19 cellular contexts compared by ENCODE assay signal in genomic region chr9:126672634-126673284, GRCh38. TPM values are rescaled to one million over a fixed set of nuclear protein-coding genes. Genes with fewer than 3 reads are reported as not detected.
DNase-seq lines count a peak whose midpoint lies in the region; ATAC-seq, FAIRE-seq and TF ChIP-seq lines count a peak whose summit lies in the region.
"Had no signal": no experiment of that assay in that cellular context is flagged by ENCODE, and none has a peak within 500 bp of the region (broad histone marks: within the 10 kb centered on the region; RNA-seq: fewer than 3 reads in every experiment).

No MANE protein-coding gene starts in this region.

- H3K27me3 ChIP-seq in breast epithelium (peaks cover 0 to 5% of the 10 kb centered on the region in 2 donors), HepG2 (ENCODE audit: control insufficient read depth in 1 of 2, insufficient read depth in 2 of 2, low read length in 2 of 2) (peaks cover 16 to 82% of the 10 kb centered on the region in 2 experiments)

- H3K4me1 ChIP-seq in breast epithelium (peaks cover 7 to 11% of the 10 kb centered on the region in 2 donors), HepG2 (ENCODE audit: insufficient read depth, low read length) (no peaks in the 10 kb centered on the region)
- H3K4me1 ChIP-seq: SJSA1 had no signal

- H3K79me2 ChIP-seq in HepG2 (ENCODE audit: insufficient read depth, low read length): no peaks in the 10 kb centered on the region

- BruUV-seq in MCF 10A (replicated peaks; lab: Mats Ljungman, UMichigan) (no TSS peak), HepG2 (replicated peaks; lab: Mats Ljungman, UMichigan) (no TSS peak)

- no peaks in the 10 kb centered on the region for H4K20me1 ChIP-seq in HepG2 (ENCODE audit: insufficient read depth, low read length)

- H3K4me3 Mint-ChIP-seq in MCF 10A (ENCODE audit: unreplicated experiment): no peak overlapping the region
- no peak overlapping the region for H3K4me3 Mint-ChIP-seq in activated CD8-positive, alpha-beta T cell treated with anti-CD3 and anti-CD28 coated beads, Interleukin-2, amount 10 ng/mL, durations not matched to agents 7 days and 5 days
- H3K4me3 Mint-ChIP-seq: CD4-positive, CD25-positive, alpha-beta regulatory T cell had no signal

- intact Hi-C loops in breast epithelium (cut with DNase I; ENCODE audit: low total_unique reads) (loop anchor here (5.0 kb wide), 1 partner anchor 50 kb away; no protein-coding TSS in a partner anchor), MCF 10A (cut with micrococcal nuclease) (no loop called here), HepG2 (cut with micrococcal nuclease; ENCODE audit: unreplicated experiment) (no loop called here)

- no peak overlapping the region for H3K9ac ChIP-seq in HepG2 (ENCODE audit: insufficient read depth, low read depth, low read length)
- H3K9ac ChIP-seq: BLaER1 had no signal

- POLR2A ChIA-PET in MCF 10A (lab: Yijun Ruan, JAX): no interaction called here
- POLR2A ChIA-PET in HepG2 (lab: Yijun Ruan, JAX): no interaction called here
- POLR2A ChIA-PET in activated CD8-positive, alpha-beta T cell treated with anti-CD3 and anti-CD28 coated beads, Interleukin-2, amount 10 ng/mL, durations not matched to agents 7 days and 5 days (lab: Charles Lee): no interaction called here

- no peak overlapping the region for H2AFZ ChIP-seq in HepG2 (ENCODE audit: low read length)
- H2AFZ ChIP-seq: PC-9 had no signal

- no peaks in the 10 kb centered on the region for H3K9me3 Mint-ChIP-seq in MCF 10A (ENCODE audit: unreplicated experiment)
- H3K9me3 Mint-ChIP-seq in activated CD8-positive, alpha-beta T cell treated with anti-CD3 and anti-CD28 coated beads, Interleukin-2, amount 10 ng/mL, durations not matched to agents 7 days and 5 days (ENCODE audit: insufficient read depth): no peaks in the 10 kb centered on the region

- TF ChIP-seq POLR2A in breast epithelium (IDR thresholded peaks at IDR 0.05): no peak
- no peak for TF ChIP-seq POLR2A in HepG2 (IDR thresholded peaks at IDR 0.05; ENCODE audit: insufficient read depth in 1 of 2, low read depth in 2 of 2, low read length in 2 of 2)

- no peaks in the 10 kb centered on the region for H3K27me3 Mint-ChIP-seq in MCF 10A (ENCODE audit: insufficient read depth, unreplicated experiment)
- H3K27me3 Mint-ChIP-seq in activated CD8-positive, alpha-beta T cell treated with anti-CD3 and anti-CD28 coated beads, Interleukin-2, amount 10 ng/mL, durations not matched to agents 7 days and 5 days (ENCODE audit: low read depth): peaks cover 37% of the 10 kb centered on the region

- no peak for TF ChIP-seq RAD21 in HepG2 (CRISPR knock-in tag; IDR thresholded peaks at IDR 0.05)

- WGBS in HepG2 (ENCODE audit: low lambda C conversion rate): 11% methylated on average over 5 of the region's 18 CpGs

- TF ChIP-seq CTCF in breast epithelium (IDR thresholded peaks at IDR 0.05): no peak
- no peak for TF ChIP-seq CTCF in MCF 10A (IDR thresholded peaks at IDR 0.05; ENCODE audit: unreplicated experiment)
- TF ChIP-seq CTCF in HepG2 (CRISPR knock-in tag; IDR thresholded peaks at IDR 0.05): no peak

- H3K4me2 ChIP-seq in HepG2 (ENCODE audit: low read depth, low read length): no peak overlapping the region
- H3K4me2 ChIP-seq: BLaER1, PC-9 had no signal

- no peak for FAIRE-seq in HepG2 (lab: Jason Lieb, UNC)
- FAIRE-seq: GM18507 had no signal

- no peak for ATAC-seq in HepG2
- no peak for ATAC-seq in activated CD8-positive, alpha-beta T cell treated with anti-CD3 and anti-CD28 coated beads, Interleukin-2, amount 10 ng/mL, durations not matched to agents 7 days and 5 days
- ATAC-seq: HCT116 had no signal

- peak overlapping the region; percentile 77 to 88 for H3K27ac ChIP-seq in breast epithelium
- no peak overlapping the region for H3K27ac ChIP-seq in HepG2 (ENCODE audit: extremely low read length, insufficient read depth, low read length)
- H3K27ac ChIP-seq: BLaER1, PC-9, SJSA1 had no signal

- H3K4me3 ChIP-seq in breast epithelium (peak overlapping the region in 1 of 3 donors; percentile 35), HepG2 (replicated peaks in 1 of 3; ENCODE audit: insufficient read depth in 1 of 3, low read depth in 2 of 3, low read length in 3 of 3) (no peak overlapping the region)
- H3K4me3 ChIP-seq: BLaER1, PC-9, SJSA1 had no signal

- DNase-seq in breast epithelium (ENCODE audit: low spot score in 2 of 2): peak; percentile 65 to 84
- DNase-seq in MCF 10A (ENCODE audit: unreplicated experiment): no peak
- peak; percentile 60 for DNase-seq in ecto neural progenitor cell (ENCODE audit: low spot score)
- DNase-seq in HepG2 (ENCODE audit: low spot score): no peak
- no peak for DNase-seq in activated CD8-positive, alpha-beta T cell treated with anti-CD3 and anti-CD28 coated beads, Interleukin-2, amount 10 ng/mL, durations not matched to agents 7 days and 5 days
- DNase-seq in GOT3 (lab: John Stamatoyannopoulos, UW): no peak
- DNase-seq in NCI-H1694 treated with DMSO at 0.1 percent for 48 hours (lab: John Stamatoyannopoulos, UW): no peak
- DNase-seq: CD4-positive, CD25-positive, alpha-beta regulatory T cell; Karpas-422; NCI-H1436 treated with DMSO at 0.1 percent for 48 hours; NCI-H446; NCI-H524 treated with DMSO at 0.1 percent for 48 hours; Right ventricle myocardium superior had no signal

- in situ Hi-C loops in HepG2 (cut with HindIII; ENCODE audit: extremely low pct_ligation_motif_present, low pct_unique_long_range_greater_than_20kb): no loop called here

- H3K36me3 Mint-ChIP-seq in MCF 10A (ENCODE audit: insufficient read depth, unreplicated experiment): no peaks in the 10 kb centered on the region
- H3K36me3 Mint-ChIP-seq in activated CD8-positive, alpha-beta T cell treated with anti-CD3 and anti-CD28 coated beads, Interleukin-2, amount 10 ng/mL, durations not matched to agents 7 days and 5 days (ENCODE audit: low read depth): no peaks in the 10 kb centered on the region
- H3K36me3 Mint-ChIP-seq: CD4-positive, CD25-positive, alpha-beta regulatory T cell had no signal

- no peaks in the 10 kb centered on the region for H3K9me3 ChIP-seq in breast epithelium
- H3K9me3 ChIP-seq in HepG2 (ENCODE audit: low read length): no peaks in the 10 kb centered on the region
- H3K9me3 ChIP-seq: BLaER1, SJSA1 had no signal

- CTCF ChIA-PET in MCF 10A (lab: Yijun Ruan, JAX) (interaction anchor here (0.7 kb wide), 1 partner anchor 26 kb away, joined by 3 read pairs; no protein-coding TSS in a partner anchor), HepG2 (lab: Yijun Ruan, JAX; ENCODE audit: low intra/inter-chr PET ratio, low total read pairs) (no interaction called here)
- CTCF ChIA-PET in activated CD8-positive, alpha-beta T cell treated with anti-CD3 and anti-CD28 coated beads, Interleukin-2, amount 10 ng/mL, durations not matched to agents 7 days and 5 days (lab: Charles Lee): no interaction called here

- no peak overlapping the region for H3K27ac Mint-ChIP-seq in MCF 10A (ENCODE audit: low read depth, unreplicated experiment)
- H3K27ac Mint-ChIP-seq in activated CD8-positive, alpha-beta T cell treated with anti-CD3 and anti-CD28 coated beads, Interleukin-2, amount 10 ng/mL, durations not matched to agents 7 days and 5 days: no peak overlapping the region
- H3K27ac Mint-ChIP-seq: CD4-positive, CD25-positive, alpha-beta regulatory T cell had no signal

- H3K4me1 Mint-ChIP-seq in MCF 10A (ENCODE audit: insufficient read depth, unreplicated experiment): no peaks in the 10 kb centered on the region
- peaks cover 2% of the 10 kb centered on the region for H3K4me1 Mint-ChIP-seq in activated CD8-positive, alpha-beta T cell treated with anti-CD3 and anti-CD28 coated beads, Interleukin-2, amount 10 ng/mL, durations not matched to agents 7 days and 5 days (ENCODE audit: low read depth)

- no peak for TF ChIP-seq EP300 in HepG2 (IDR thresholded peaks at IDR 0.05; ENCODE audit: low read depth in 2 of 2, low read length in 2 of 2)
- TF ChIP-seq EP300 in HepG2 (CRISPR knock-in tag; IDR thresholded peaks at IDR 0.05; ENCODE audit: borderline replicate concordance): no peak

- no peaks in the 10 kb centered on the region for H3K36me3 ChIP-seq in breast epithelium
- H3K36me3 ChIP-seq in HepG2 (replicated peaks in 1 of 2; ENCODE audit: control insufficient read depth in 1 of 2, insufficient read depth in 2 of 2, low read length in 2 of 2): no peaks in the 10 kb centered on the region
- H3K36me3 ChIP-seq: BLaER1, SJSA1 had no signal

TF ChIP-seq in HepG2, 621 proteins besides CTCF, POLR2A, EP300 and RAD21 (continues in another document):
- TF ChIP-seq ZNF629 (CRISPR knock-in tag; conservative IDR thresholded peaks at IDR 0.05): peak; percentile 59

RNA-seq across cellular contexts. Expression of gene LMX1B, which starts 59.0 kb away (rescaled TPM):
- total RNA-seq in breast epithelium (10 to 100 TPM in 1 of 3 donors, 1 to 10 TPM in 1, under 1 TPM in 1; 0.16 to 20.3 (median 9.2) TPM), MCF 10A (2022) (3.4 and 3.9 TPM in 2 replicates), HepG2 (2016; rRNA removed; fragmentation: Illumina TruSeq; extraction: Trizol) (not detected in 2 replicates)
- not detected in 2 replicates for total RNA-seq in HepG2 (2016; cell fraction: cytosol; rRNA removed; fragmentation: Illumina TruSeq; extraction: Trizol; ENCODE audit: low read depth)
- not detected in 2 replicates for total RNA-seq in HepG2 (2016; cell fraction: insoluble cytoplasmic fraction; rRNA removed; fragmentation: Illumina TruSeq; extraction: Trizol)
- total RNA-seq in HepG2 (2016; cell fraction: membrane; rRNA removed; fragmentation: Illumina TruSeq; extraction: Trizol): not detected in 2 replicates
- total RNA-seq in HepG2 (2016; cell fraction: nucleus; rRNA removed; fragmentation: Illumina TruSeq; extraction: Trizol): not detected in 2 replicates
- not detected in 2 replicates for polyA plus RNA-seq in HepG2 (2011; rRNA removed)
- polyA plus RNA-seq in HepG2 (2011; cell fraction: cytosol; rRNA removed): 0.04 TPM in 1 of 2 replicates, not detected in the other
- 0.03 TPM in 1 of 2 replicates, not detected in the other for polyA plus RNA-seq in HepG2 (2011; cell fraction: nucleus; rRNA removed)
- not detected in 2 replicates for polyA plus RNA-seq in HepG2 (2012)
- polyA plus RNA-seq in HepG2 (2016; cell fraction: cytosol; fragmentation: Illumina TruSeq; extraction: Trizol; ENCODE audit: low read depth): not detected in 2 replicates
- polyA plus RNA-seq in HepG2 (2016; cell fraction: insoluble cytoplasmic fraction; fragmentation: Illumina TruSeq; extraction: Trizol; ENCODE audit: low read depth): 0.03 TPM in 1 of 2 replicates, not detected in the other
- 0.16 TPM in 1 of 2 replicates, not detected in the other for polyA plus RNA-seq in HepG2 (2016; cell fraction: membrane; fragmentation: Illumina TruSeq; extraction: Trizol; ENCODE audit: low read depth)
- polyA plus RNA-seq in HepG2 (2016; cell fraction: nucleus; fragmentation: Illumina TruSeq; extraction: Trizol; ENCODE audit: insufficient read depth, low read depth): not detected in 2 replicates
- polyA minus RNA-seq in HepG2 (2011; rRNA and poly(A)+ RNA removed; ENCODE audit: low replicate concordance): 0.06 TPM in 1 of 2 replicates, not detected in the other
- polyA minus RNA-seq in HepG2 (2011; cell fraction: cytosol; rRNA and poly(A)+ RNA removed): not detected in 2 replicates
- not detected in 2 replicates for polyA minus RNA-seq in HepG2 (2011; cell fraction: nucleus; rRNA and poly(A)+ RNA removed)
- not detected for total RNA-seq in activated CD8-positive, alpha-beta T cell treated with anti-CD3 and anti-CD28 coated beads, Interleukin-2, amount 10 ng/mL, durations not matched to agents 7 days and 5 days
- total RNA-seq: CD4-positive, CD25-positive, alpha-beta regulatory T cell; PC-9; RPMI7951; SJSA1 had no signal
- polyA plus RNA-seq: CD4-positive, CD25-positive, alpha-beta regulatory T cell had no signal

Comparison
In these comparisons a context has a peak if more than half of its experiments do, and no peak if none do; other contexts are left out.
1. DNase-seq: peak in breast epithelium (2 of 2) and ecto neural progenitor cell (single experiment); none in MCF 10A (single experiment), HepG2 (single experiment), activated CD8-positive, alpha-beta T cell treated with anti-CD3 and anti-CD28 coated beads, Interleukin-2, amount 10 ng/mL, durations not matched to agents 7 days and 5 days (single experiment), GOT3 (single experiment) and NCI-H1694 treated with DMSO at 0.1 percent for 48 hours (single experiment).